ENCODE assay signal across 21 cellular contexts in genomic region chr17:67414559-67414958, GRCh38.
"Had no signal": no experiment of that assay in that cellular context is flagged by ENCODE, and none has a peak within 500 bp of the region (broad histone marks: within the 10 kb centered on the region; RNA-seq: fewer than 3 reads in every experiment).

No MANE protein-coding gene starts in this region.

- H3K4me3 ChIP-seq: SJSA1, SK-N-MC had no signal

- H3K27ac ChIP-seq: SJSA1, SK-N-MC had no signal

- H3K4me1 ChIP-seq: SJSA1 had no signal

- DNase-seq: IMR-90, Karpas-422, KG1, MM.1S, NCI-H1092 treated with DMSO at 0.1 percent for 48 hours, NCI-H1436, NCI-H187, NCI-H2029, NCI-H2081 treated with DMSO at 0.1 percent for 48 hours, NCI-H2171, NCI-H226, NCI-H446, NCI-H510A, NCI-H524 treated with DMSO at 0.1 percent for 48 hours, NCI-H69, NCI-H774, Right ventricle myocardium superior, RPMI8226, SIG-M5 had no signal

- H3K36me3 ChIP-seq: SJSA1 had no signal

- H3K27me3 ChIP-seq: SJSA1 had no signal
